ENCODE assay signal across 1 cellular context in the genomic region with DNA sequence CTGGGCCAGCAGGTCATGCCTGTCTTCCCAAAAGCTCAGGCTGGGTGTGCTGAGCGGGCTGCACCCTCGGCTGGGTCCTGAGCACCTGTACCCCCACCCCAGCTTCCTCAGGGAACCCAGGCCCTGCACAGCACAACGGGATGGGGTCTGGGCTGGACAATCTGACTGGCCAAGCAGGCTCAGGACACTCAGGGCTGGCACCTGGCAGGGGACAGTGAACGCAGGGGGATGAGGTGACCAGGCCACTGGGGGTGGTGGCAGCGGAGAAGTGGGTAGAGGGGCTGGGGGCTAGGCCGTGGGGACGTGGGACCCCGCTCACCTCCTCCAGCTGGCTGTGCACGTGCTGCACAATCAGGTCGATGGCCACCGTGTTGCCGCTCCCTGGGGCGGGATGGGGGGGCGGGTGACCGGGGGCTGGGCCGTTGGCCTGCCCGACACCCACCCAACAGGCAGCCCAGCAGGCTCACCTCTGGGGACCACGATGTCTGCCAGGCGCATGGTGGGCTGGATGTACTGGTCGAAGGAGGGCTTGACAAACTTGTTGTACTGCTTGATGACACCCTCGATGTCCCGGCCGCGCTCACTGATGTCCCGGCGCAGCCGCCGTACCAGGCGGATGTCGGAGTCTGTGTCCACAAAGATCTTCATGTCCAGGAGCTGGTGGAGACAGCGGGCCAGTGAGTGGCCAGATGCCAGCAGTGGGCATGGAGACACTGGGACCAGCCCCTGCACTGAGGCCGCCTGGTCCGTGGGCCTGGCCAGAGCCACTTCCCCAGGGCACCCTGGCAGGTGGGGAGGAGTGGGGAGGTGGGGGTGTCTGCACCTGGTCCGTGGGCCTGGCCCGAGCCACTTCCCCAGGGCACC.
A peak's percentile ranks its signal among the peaks of the same experiment; 100 is the strongest.
TF ChIP-seq lines count a peak whose summit lies in the region.

No MANE protein-coding gene starts in this region.

TF ChIP-seq in HepG2, 621 proteins besides CTCF, POLR2A, EP300 and RAD21:
- TF ChIP-seq NFYB (CRISPR knock-in tag; IDR thresholded peaks at IDR 0.05) (no peak), FOSL2 (CRISPR knock-in tag; IDR thresholded peaks at IDR 0.05) (0 out of 2 replicates have a peak, but pooled peaks have one; percentile 0), YEATS4 (CRISPR knock-in tag; IDR thresholded peaks at IDR 0.05; ENCODE audit: borderline replicate concordance) (no peak), FOXK1 (CRISPR knock-in tag; IDR thresholded peaks at IDR 0.05; ENCODE audit: borderline replicate concordance, low read depth) (no peak), FOXA3 (CRISPR knock-in tag; IDR thresholded peaks at IDR 0.05) (no peak), HMG20B (CRISPR knock-in tag; conservative IDR thresholded peaks at IDR 0.05) (no peak), ZBTB38 (CRISPR knock-in tag; IDR thresholded peaks at IDR 0.05) (0 out of 2 replicates have a peak, but pooled peaks have one; percentile 13), HNRNPK (IDR thresholded peaks at IDR 0.05; ENCODE audit: low read depth, low read length, poor library complexity, severe bottlenecking) (peak; percentile 23), AHR (CRISPR knock-in tag; IDR thresholded peaks at IDR 0.05) (0 out of 2 replicates have a peak, but pooled peaks have one; percentile 41), RBM22 (optimal IDR thresholded peaks at IDR 0.05; ENCODE audit: low read length) (peak; percentile 12), AGO2 (optimal IDR thresholded peaks at IDR 0.05; ENCODE audit: low read depth, low read length) (peak; percentile 2), AGO1 (IDR thresholded peaks at IDR 0.05; ENCODE audit: low read depth, low read length, poor library complexity, severe bottlenecking) (peak; percentile 57), HNRNPLL (IDR thresholded peaks at IDR 0.05; ENCODE audit: low read depth, low read length, poor library complexity, severe bottlenecking) (peak; percentile 17), PAF1 (CRISPR knock-in tag; IDR thresholded peaks at IDR 0.05) (peak; percentile 19; the same call in 1 of the 2 replicates)
- TF ChIP-seq, protein P1, sequence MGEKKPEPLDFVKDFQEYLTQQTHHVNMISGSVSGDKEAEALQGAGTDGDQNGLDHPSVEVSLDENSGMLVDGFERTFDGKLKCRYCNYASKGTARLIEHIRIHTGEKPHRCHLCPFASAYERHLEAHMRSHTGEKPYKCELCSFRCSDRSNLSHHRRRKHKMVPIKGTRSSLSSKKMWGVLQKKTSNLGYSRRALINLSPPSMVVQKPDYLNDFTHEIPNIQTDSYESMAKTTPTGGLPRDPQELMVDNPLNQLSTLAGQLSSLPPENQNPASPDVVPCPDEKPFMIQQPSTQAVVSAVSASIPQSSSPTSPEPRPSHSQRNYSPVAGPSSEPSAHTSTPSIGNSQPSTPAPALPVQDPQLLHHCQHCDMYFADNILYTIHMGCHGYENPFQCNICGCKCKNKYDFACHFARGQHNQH (CRISPR knock-in tag; IDR thresholded peaks at IDR 0.05): no peak
- TF ChIP-seq, protein P2, sequence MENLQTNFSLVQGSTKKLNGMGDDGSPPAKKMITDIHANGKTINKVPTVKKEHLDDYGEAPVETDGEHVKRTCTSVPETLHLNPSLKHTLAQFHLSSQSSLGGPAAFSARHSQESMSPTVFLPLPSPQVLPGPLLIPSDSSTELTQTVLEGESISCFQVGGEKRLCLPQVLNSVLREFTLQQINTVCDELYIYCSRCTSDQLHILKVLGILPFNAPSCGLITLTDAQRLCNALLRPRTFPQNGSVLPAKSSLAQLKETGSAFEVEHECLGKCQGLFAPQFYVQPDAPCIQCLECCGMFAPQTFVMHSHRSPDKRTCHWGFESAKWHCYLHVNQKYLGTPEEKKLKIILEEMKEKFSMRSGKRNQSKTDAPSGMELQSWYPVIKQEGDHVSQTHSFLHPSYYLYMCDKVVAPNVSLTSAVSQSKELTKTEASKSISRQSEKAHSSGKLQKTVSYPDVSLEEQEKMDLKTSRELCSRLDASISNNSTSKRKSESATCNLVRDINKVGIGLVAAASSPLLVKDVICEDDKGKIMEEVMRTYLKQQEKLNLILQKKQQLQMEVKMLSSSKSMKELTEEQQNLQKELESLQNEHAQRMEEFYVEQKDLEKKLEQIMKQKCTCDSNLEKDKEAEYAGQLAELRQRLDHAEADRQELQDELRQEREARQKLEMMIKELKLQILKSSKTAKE (CRISPR knock-in tag; IDR thresholded peaks at IDR 0.05; ENCODE audit: borderline replicate concordance): 0 out of 2 replicates have a peak, but pooled peaks have one; percentile 28
